In genomic region chr1:32250893-32251716, GRCh38 we compare ENCODE assay signal across 8 cellular contexts. TPM values are rescaled to one million over a fixed set of nuclear protein-coding genes. Genes with fewer than 3 reads are reported as not detected.
DNase-seq lines count a peak whose midpoint lies in the region; ATAC-seq and TF ChIP-seq lines count a peak whose summit lies in the region.

Gene LCK, plus strand, starts transcription at chr1:32251265. Its CDS starts 23,065 bp downstream, at chr1:32274330.

- H3K9me3 ChIP-seq in muscle layer of duodenum (ENCODE audit: control insufficient read depth in 1 of 2, low read length in 2 of 2) (no peaks in the 10 kb centered on the region), tibial nerve (no peaks in the 10 kb centered on the region)

- H3K36me3 ChIP-seq in muscle layer of duodenum (ENCODE audit: control insufficient read depth in 1 of 2, insufficient read depth in 2 of 2, low read length in 2 of 2) (no peaks in the 10 kb centered on the region), tibial nerve (no peaks in the 10 kb centered on the region)

- TF ChIP-seq POLR2A in tibial nerve (IDR thresholded peaks at IDR 0.05): no peak

- H3K4me1 ChIP-seq in muscle layer of duodenum (ENCODE audit: control insufficient read depth in 1 of 2, insufficient read depth in 2 of 2, low read length in 2 of 2) (peaks cover 5 to 12% of the 10 kb centered on the region in 2 donors), tibial nerve (peaks cover 0 to 41% (median 20%) of the 10 kb centered on the region in 4 donors)

- H3K27me3 ChIP-seq in muscle layer of duodenum (ENCODE audit: low read depth, low read length) (no peaks in the 10 kb centered on the region), tibial nerve (no peaks in the 10 kb centered on the region)

- intact Hi-C loops in activated T-helper 1 cell treated with anti-CD3 and anti-CD28 coated beads, Interleukin-12 subunit alpha, Interleukin-12 subunit beta, Interleukin-2, Interleukin-4 antibody, amounts not matched to agents 30 ng/mL and 10 ng/mL and 1 ng/mL, durations not matched to agents 14 hours and 24 hours and 36 hours (cut with micrococcal nuclease): loop anchor here (1.0 to 10.0 kb wide), 6 partner anchors 23 to 734 kb away; partner anchors contain the start of genes IQCC and MARCKSL1

- H3K4me1 Mint-ChIP-seq in activated T-helper 1 cell treated with anti-CD3 and anti-CD28 coated beads, Interleukin-12 subunit alpha, Interleukin-12 subunit beta, Interleukin-2, Interleukin-4 antibody, amounts not matched to agents 30 ng/mL and 10 ng/mL and 1 ng/mL, durations not matched to agents 14 hours and 24 hours and 36 hours (ENCODE audit: low read depth): peaks cover 70% of the 10 kb centered on the region

- H3K4me3 Mint-ChIP-seq in activated T-helper 1 cell treated with anti-CD3 and anti-CD28 coated beads, Interleukin-12 subunit alpha, Interleukin-12 subunit beta, Interleukin-2, Interleukin-4 antibody, amounts not matched to agents 30 ng/mL and 10 ng/mL and 1 ng/mL, durations not matched to agents 14 hours and 24 hours and 36 hours: peak within 1 kb of the TSS; percentile 99

- H3K4me3 ChIP-seq in muscle layer of duodenum (ENCODE audit: low read depth in 1 of 2, low read length in 2 of 2) (peak within 1 kb of the TSS in 1 of 2 donors; percentile 8), tibial nerve (peak within 1 kb of the TSS in 1 of 4 donors; percentile 38)

- TF ChIP-seq CTCF in tibial nerve (IDR thresholded peaks at IDR 0.05): no peak

- DNase-seq in NAMALWA (ENCODE audit: low spot score) (peak; percentile 77), tibial nerve (ENCODE audit: low spot score in 2 of 2) (no peak), EL (no peak), HK-2 (ENCODE audit: unreplicated experiment) (no peak), AG20443 (ENCODE audit: low spot score) (no peak)
- DNase-seq in activated T-helper 1 cell treated with anti-CD3 and anti-CD28 coated beads, Interleukin-12 subunit alpha, Interleukin-12 subunit beta, Interleukin-2, Interleukin-4 antibody, amounts not matched to agents 30 ng/mL and 10 ng/mL and 1 ng/mL, durations not matched to agents 14 hours and 24 hours and 36 hours (ENCODE audit: low spot score): peak; percentile 53

- H3K27ac Mint-ChIP-seq in activated T-helper 1 cell treated with anti-CD3 and anti-CD28 coated beads, Interleukin-12 subunit alpha, Interleukin-12 subunit beta, Interleukin-2, Interleukin-4 antibody, amounts not matched to agents 30 ng/mL and 10 ng/mL and 1 ng/mL, durations not matched to agents 14 hours and 24 hours and 36 hours: peak within 1 kb of the TSS; percentile 92

- ATAC-seq in GM18858 (IDR thresholded peaks at IDR 0.05; ENCODE audit: unreplicated experiment): no peak

- H3K9me3 Mint-ChIP-seq in activated T-helper 1 cell treated with anti-CD3 and anti-CD28 coated beads, Interleukin-12 subunit alpha, Interleukin-12 subunit beta, Interleukin-2, Interleukin-4 antibody, amounts not matched to agents 30 ng/mL and 10 ng/mL and 1 ng/mL, durations not matched to agents 14 hours and 24 hours and 36 hours: no peaks in the 10 kb centered on the region

- H3K36me3 Mint-ChIP-seq in activated T-helper 1 cell treated with anti-CD3 and anti-CD28 coated beads, Interleukin-12 subunit alpha, Interleukin-12 subunit beta, Interleukin-2, Interleukin-4 antibody, amounts not matched to agents 30 ng/mL and 10 ng/mL and 1 ng/mL, durations not matched to agents 14 hours and 24 hours and 36 hours (ENCODE audit: low read depth): peaks cover 26% of the 10 kb centered on the region

- whole genome bisulfite sequencing in tibial nerve, 2 donors: 74 to 75% methylated on average over 22 to 25 of the region's 25 CpGs

- no peaks in the 10 kb centered on the region for H3K27me3 Mint-ChIP-seq in activated T-helper 1 cell treated with anti-CD3 and anti-CD28 coated beads, Interleukin-12 subunit alpha, Interleukin-12 subunit beta, Interleukin-2, Interleukin-4 antibody, amounts not matched to agents 30 ng/mL and 10 ng/mL and 1 ng/mL, durations not matched to agents 14 hours and 24 hours and 36 hours (ENCODE audit: insufficient read depth)

- H3K27ac ChIP-seq in muscle layer of duodenum (ENCODE audit: low read length) (peak within 1 kb of the TSS; percentile 45), tibial nerve (peak within 1 kb of the TSS in 3 of 4 donors; percentile 11 to 86 (median 41))

- no peak for TF ChIP-seq EP300 in tibial nerve (IDR thresholded peaks at IDR 0.05)

RNA-seq across cellular contexts. Expression of gene LCK, which starts in this region (rescaled TPM):
- 269 and 281 TPM in 2 replicates for total RNA-seq in activated T-helper 1 cell treated with anti-CD3 and anti-CD28 coated beads, Interleukin-12 subunit alpha, Interleukin-12 subunit beta, Interleukin-2, Interleukin-4 antibody, amounts not matched to agents 30 ng/mL and 10 ng/mL and 1 ng/mL, durations not matched to agents 14 hours and 24 hours and 36 hours
- total RNA-seq in tibial nerve: 1 to 10 TPM; 1.1 to 6.9 (median 2.0) TPM

Comparison
In these comparisons a context has a peak if more than half of its experiments do, and no peak if none do; other contexts are left out.
1. RNA of gene LCK (total RNA-seq): 269 to 281 TPM in activated T-helper 1 cell treated with anti-CD3 and anti-CD28 coated beads, Interleukin-12 subunit alpha, Interleukin-12 subunit beta, Interleukin-2, Interleukin-4 antibody, amounts not matched to agents 30 ng/mL and 10 ng/mL and 1 ng/mL, durations not matched to agents 14 hours and 24 hours and 36 hours; 1.1 to 6.9 TPM in tibial nerve; every median in the first group is over 10 times any median in the second.
2. DNase-seq: peak in NAMALWA (single experiment) and activated T-helper 1 cell treated with anti-CD3 and anti-CD28 coated beads, Interleukin-12 subunit alpha, Interleukin-12 subunit beta, Interleukin-2, Interleukin-4 antibody, amounts not matched to agents 30 ng/mL and 10 ng/mL and 1 ng/mL, durations not matched to agents 14 hours and 24 hours and 36 hours (single experiment); none in tibial nerve (0 of 2), EL (single experiment), HK-2 (single experiment) and AG20443 (single experiment).